16 cellular contexts compared by ENCODE assay signal in genomic region chr20:48942730-48943129, GRCh38. TPM values are rescaled to one million over a fixed set of nuclear protein-coding genes. Genes with fewer than 3 reads are reported as not detected.
DNase-seq lines count a peak whose midpoint lies in the region; ATAC-seq, FAIRE-seq and TF ChIP-seq lines count a peak whose summit lies in the region.
"Had no signal": no experiment of that assay in that cellular context is flagged by ENCODE, and none has a peak within 500 bp of the region (broad histone marks: within the 10 kb centered on the region; RNA-seq: fewer than 3 reads in every experiment).

No MANE protein-coding gene starts in this region.

- no peaks in the 10 kb centered on the region for H3K9me3 ChIP-seq in left ventricle myocardium inferior (replicated peaks)
- H3K9me3 ChIP-seq: BLaER1 had no signal

- H3K27ac ChIP-seq in left ventricle myocardium inferior (replicated peaks) (peak overlapping the region; percentile 28), substantia nigra (ENCODE audit: low read depth, low read length, poor library complexity, severe bottlenecking) (peak overlapping the region; percentile 16)
- H3K27ac ChIP-seq: 22Rv1, BLaER1 had no signal

- H3K27me3 ChIP-seq in left ventricle myocardium inferior (ENCODE audit: low read depth), result no peaks in the 10 kb centered on the region
- H3K27me3 ChIP-seq: BLaER1 had no signal

- TF ChIP-seq POLR2A in GM12891 (IDR thresholded peaks at IDR 0.05; ENCODE audit: low read depth, low read length), result no peak

- no peak for TF ChIP-seq CTCF in left ventricle myocardium inferior (IDR thresholded peaks at IDR 0.05; ENCODE audit: borderline replicate concordance)

- peaks cover 81% of the 10 kb centered on the region for H3K4me1 ChIP-seq in left ventricle myocardium inferior
- H3K4me1 ChIP-seq: BLaER1 had no signal

- no peak overlapping the region for H3K4me3 ChIP-seq in left ventricle myocardium inferior
- H3K4me3 ChIP-seq: BLaER1, K562 had no signal

- peaks cover 58% of the 10 kb centered on the region for H3K36me3 ChIP-seq in left ventricle myocardium inferior

- peak; percentile 40 for ATAC-seq in Right ventricle myocardium inferior
- no peak for ATAC-seq in HG03139 (IDR thresholded peaks at IDR 0.05; ENCODE audit: unreplicated experiment)
- ATAC-seq: K562 had no signal

- FAIRE-seq in HTR-8/SVneo (lab: Jason Lieb, UNC), result peak; percentile 83
- no peak for FAIRE-seq in GM12891 (lab: Jason Lieb, UNC)
- FAIRE-seq: K562 had no signal

- intact Hi-C loops in Right ventricle myocardium inferior (cut with DNase I), result no loop called here
- intact Hi-C loops in cardiac septum (cut with DNase I), result no loop called here
- intact Hi-C loops in left ventricle myocardium inferior (cut with micrococcal nuclease), result no loop called here

- no peak for DNase-seq in Right ventricle myocardium inferior (ENCODE audit: missing footprints)
- no peak for DNase-seq in cardiac septum (ENCODE audit: low spot score)
- DNase-seq in HTR-8/SVneo (ENCODE audit: insufficient read length, low spot score), result no peak
- no peak for DNase-seq in left ventricle myocardium inferior
- DNase-seq in substantia nigra (lab: John Stamatoyannopoulos, UW), result no peak
- DNase-seq in GM12891 (ENCODE audit: insufficient read length, low spot score), result no peak
- DNase-seq: AML-193; CD8-positive, alpha-beta memory T cell; DMS53; GF-D8; GOT3; H9 had no signal

TF ChIP-seq in GM12891, 5 proteins besides CTCF, POLR2A, EP300 and RAD21:
- TF ChIP-seq TAF1 (IDR thresholded peaks at IDR 0.05; ENCODE audit: low read depth, low read length) (no peak), POU2F2 (IDR thresholded peaks at IDR 0.05; ENCODE audit: low read depth, low read length) (no peak), POLR2AphosphoS5 (IDR thresholded peaks at IDR 0.05; ENCODE audit: low read depth, low read length) (no peak), SPI1 (IDR thresholded peaks at IDR 0.05; ENCODE audit: low read depth, low read length) (no peak), PAX5 (IDR thresholded peaks at IDR 0.05; ENCODE audit: insufficient read depth, low read length, severe bottlenecking) (no peak)

RNA-seq across cellular contexts. Expression of gene ARFGEF2, which starts 21.2 kb away (rescaled TPM):
- total RNA-seq in Right ventricle myocardium inferior (39.1 TPM), cardiac septum (37.0 TPM), left ventricle myocardium inferior (45.1 TPM)
- polyA plus RNA-seq in GM12891 (2012; ENCODE audit: low read depth, missing spikeins), result 8.3 TPM
